In the genomic region with DNA sequence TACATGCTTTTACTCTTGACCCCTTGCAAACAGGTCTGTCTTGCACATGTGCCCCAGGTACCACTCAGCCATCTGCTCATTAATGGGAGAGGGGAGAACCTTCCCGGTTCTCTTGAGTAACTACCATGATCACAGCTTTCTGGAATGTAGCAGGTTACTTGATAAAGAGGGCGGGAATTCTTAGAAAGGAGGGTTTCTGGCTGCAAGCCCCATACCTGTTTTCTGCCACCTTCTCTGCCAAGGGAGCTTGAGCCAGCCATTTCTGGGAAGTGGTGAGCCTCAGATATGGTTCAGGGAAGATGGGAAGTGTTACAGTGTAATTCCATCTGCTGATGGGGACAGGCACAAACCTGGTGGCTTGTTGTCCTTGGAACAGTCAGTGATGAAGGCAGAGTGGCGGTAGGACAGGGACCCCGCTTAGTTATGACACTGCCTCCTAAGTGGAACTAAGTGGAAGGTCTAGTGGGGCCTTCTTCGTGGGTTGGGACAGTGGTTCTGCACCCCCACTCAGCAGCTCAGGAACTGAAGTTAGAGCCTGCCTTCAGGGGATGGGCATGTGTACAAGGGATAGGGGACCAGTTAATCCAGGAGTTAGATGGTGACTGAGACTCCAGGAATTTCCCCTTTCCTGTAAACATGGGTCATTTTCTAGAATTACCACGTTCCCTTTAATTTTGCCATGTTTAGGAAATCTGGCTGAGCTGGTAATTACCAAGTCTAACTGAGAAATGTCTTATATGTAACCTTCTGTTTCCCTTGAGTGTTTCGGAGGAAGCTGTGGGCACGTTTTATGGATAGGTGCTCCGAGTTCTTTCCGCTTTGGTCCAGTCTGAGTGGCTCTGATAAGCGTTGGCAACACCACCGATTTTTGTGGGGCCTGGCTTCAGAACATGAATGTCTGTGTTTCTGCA, we compare ENCODE assay signal across 9 cellular contexts. TPM values are rescaled to one million over a fixed set of nuclear protein-coding genes. Genes with fewer than 3 reads are reported as not detected.
DNase-seq lines count a peak whose midpoint lies in the region; ATAC-seq and TF ChIP-seq lines count a peak whose summit lies in the region.
"Had no signal": no experiment of that assay in that cellular context is flagged by ENCODE, and none has a peak within 500 bp of the region (broad histone marks: within the 10 kb centered on the region; RNA-seq: fewer than 3 reads in every experiment).

No MANE protein-coding gene starts in this region.

- H3K4me3 Mint-ChIP-seq in activated T-cell treated with anti-CD3 and anti-CD28 coated beads, Interleukin-2, amount 50 U/mL, for 4 hours: peak overlapping the region; percentile 59
- peak overlapping the region; percentile 66 for H3K4me3 Mint-ChIP-seq in activated CD8-positive, alpha-beta T cell treated with anti-CD3 and anti-CD28 coated beads for 36 hours

- H3K27ac ChIP-seq in left ventricle myocardium inferior (replicated peaks) (peak overlapping the region; percentile 61), tibial artery (peak overlapping the region; percentile 43 to 62)

- no peak for DNase-seq in activated T-cell treated with anti-CD3 and anti-CD28 coated beads, Interleukin-2, amount 50 U/mL, for 4 hours
- DNase-seq in activated T-cell treated with anti-CD3 and anti-CD28 coated beads for 4 hours: no peak
- DNase-seq in activated CD8-positive, alpha-beta T cell treated with anti-CD3 and anti-CD28 coated beads for 36 hours: peak; percentile 33
- DNase-seq in left ventricle myocardium inferior: no peak
- peak in 1 of 2 donors; percentile 56 for DNase-seq in tibial artery
- no peak for DNase-seq in activated effector memory CD4-positive, alpha-beta T cell treated with Interleukin-2 at 50 U/mL for 16 hours
- DNase-seq: NCI-H1092 treated with DMSO at 0.1 percent for 48 hours had no signal

- intact Hi-C loops in activated CD8-positive, alpha-beta T cell treated with anti-CD3 and anti-CD28 coated beads for 36 hours (cut with micrococcal nuclease): loop anchor here (2.0 kb wide), 1 partner anchor 33 kb away; no protein-coding TSS in a partner anchor
- intact Hi-C loops in left ventricle myocardium inferior (cut with micrococcal nuclease) (no loop called here), tibial artery (cut with DNase I; ENCODE audit: low total_unique reads) (no loop called here)

- H3K36me3 Mint-ChIP-seq in activated T-cell treated with anti-CD3 and anti-CD28 coated beads, Interleukin-2, amount 50 U/mL, for 4 hours (ENCODE audit: insufficient read depth): peaks cover 2% of the 10 kb centered on the region
- H3K36me3 Mint-ChIP-seq in activated CD8-positive, alpha-beta T cell treated with anti-CD3 and anti-CD28 coated beads for 36 hours (ENCODE audit: low read depth): peaks cover 2% of the 10 kb centered on the region

- H3K27me3 ChIP-seq in left ventricle myocardium inferior (ENCODE audit: low read depth) (no peaks in the 10 kb centered on the region), tibial artery (no peaks in the 10 kb centered on the region)

- ATAC-seq in activated T-cell treated with anti-CD3 and anti-CD28 coated beads, Interleukin-2, amount 50 U/mL, for 4 hours: peak in 1 of 2 donors; percentile 11
- no peak for ATAC-seq in activated CD8-positive, alpha-beta T cell treated with anti-CD3 and anti-CD28 coated beads for 36 hours
- ATAC-seq in HG02885 (IDR thresholded peaks at IDR 0.05; ENCODE audit: poor library complexity, unreplicated experiment) (no peak), GM19397 (IDR thresholded peaks at IDR 0.05; ENCODE audit: unreplicated experiment) (no peak)

- peaks cover 88% of the 10 kb centered on the region for H3K4me1 Mint-ChIP-seq in activated T-cell treated with anti-CD3 and anti-CD28 coated beads, Interleukin-2, amount 50 U/mL, for 4 hours (ENCODE audit: low read depth)
- peaks cover 73% of the 10 kb centered on the region for H3K4me1 Mint-ChIP-seq in activated CD8-positive, alpha-beta T cell treated with anti-CD3 and anti-CD28 coated beads for 36 hours (ENCODE audit: low read depth)

- no peaks in the 10 kb centered on the region for H3K9me3 Mint-ChIP-seq in activated T-cell treated with anti-CD3 and anti-CD28 coated beads, Interleukin-2, amount 50 U/mL, for 4 hours
- H3K9me3 Mint-ChIP-seq in activated CD8-positive, alpha-beta T cell treated with anti-CD3 and anti-CD28 coated beads for 36 hours: no peaks in the 10 kb centered on the region

- H3K27ac Mint-ChIP-seq in activated CD8-positive, alpha-beta T cell treated with anti-CD3 and anti-CD28 coated beads for 36 hours: peak overlapping the region; percentile 95

- POLR2A ChIA-PET in activated CD8-positive, alpha-beta T cell treated with anti-CD3 and anti-CD28 coated beads for 36 hours (lab: Charles Lee): interaction anchor here (1.0 to 2.2 kb wide), 5 partner anchors 10 to 34 kb away, joined by 3 to 12 read pairs (median 5); no protein-coding TSS in a partner anchor

- CTCF ChIA-PET in activated CD8-positive, alpha-beta T cell treated with anti-CD3 and anti-CD28 coated beads for 36 hours (lab: Charles Lee): interaction anchor here (1.0 to 1.5 kb wide), 3 partner anchors 10 to 75 kb away, joined by 3 to 4 read pairs (median 4); no protein-coding TSS in a partner anchor

- H3K9me3 ChIP-seq in left ventricle myocardium inferior (replicated peaks): no peaks in the 10 kb centered on the region
- no peaks in the 10 kb centered on the region for H3K9me3 ChIP-seq in tibial artery

- H3K27me3 Mint-ChIP-seq in activated T-cell treated with anti-CD3 and anti-CD28 coated beads, Interleukin-2, amount 50 U/mL, for 4 hours (ENCODE audit: low read depth): no peaks in the 10 kb centered on the region
- H3K27me3 Mint-ChIP-seq in activated CD8-positive, alpha-beta T cell treated with anti-CD3 and anti-CD28 coated beads for 36 hours: no peaks in the 10 kb centered on the region

- peaks cover 92% of the 10 kb centered on the region for H3K4me1 ChIP-seq in left ventricle myocardium inferior
- H3K4me1 ChIP-seq in tibial artery: peaks cover 13 to 97% (median 68%) of the 10 kb centered on the region in 4 donors

- H3K36me3 ChIP-seq in left ventricle myocardium inferior: no peaks in the 10 kb centered on the region
- no peaks in the 10 kb centered on the region for H3K36me3 ChIP-seq in tibial artery

- TF ChIP-seq CTCF in activated CD8-positive, alpha-beta T cell treated with anti-CD3 and anti-CD28 coated beads for 36 hours (IDR thresholded peaks at IDR 0.05): no peak
- TF ChIP-seq CTCF in left ventricle myocardium inferior (IDR thresholded peaks at IDR 0.05; ENCODE audit: borderline replicate concordance) (no peak), tibial artery (IDR thresholded peaks at IDR 0.05) (no peak)

- H3K4me3 ChIP-seq in left ventricle myocardium inferior: no peak overlapping the region
- H3K4me3 ChIP-seq in tibial artery: no peak overlapping the region

RNA-seq across cellular contexts. Expression of gene BCR, which starts 35.2 kb away (rescaled TPM):
- total RNA-seq in activated T-cell treated with anti-CD3 and anti-CD28 coated beads, Interleukin-2, amount 50 U/mL, for 4 hours: 10 to 100 TPM; 58.2 to 63.1 (median 61.3) TPM
- 10 to 100 TPM; 30.4 to 32.0 TPM for total RNA-seq in activated CD8-positive, alpha-beta T cell treated with anti-CD3 and anti-CD28 coated beads for 36 hours
- total RNA-seq in left ventricle myocardium inferior: 26.7 TPM
